Comparison of ENCODE assay signal across 7 cellular contexts in genomic region chr6:90008908-90009501, GRCh38.
DNase-seq lines count a peak whose midpoint lies in the region; ATAC-seq and TF ChIP-seq lines count a peak whose summit lies in the region.

No MANE protein-coding gene starts in this region.

- no peak overlapping the region for H3K4me3 ChIP-seq in ascending aorta

- no peaks in the 10 kb centered on the region for H3K27me3 ChIP-seq in ascending aorta

- intact Hi-C loops in ascending aorta (cut with DNase I), result no loop called here

- no peak for TF ChIP-seq CTCF in ascending aorta (IDR thresholded peaks at IDR 0.05)

- DNase-seq in ascending aorta (ENCODE audit: low spot score in 2 of 2) (no peak), non-pigmented ciliary epithelial cell (ENCODE audit: low read depth) (peak; percentile 56), activated gamma-delta T cell (lab: John Stamatoyannopoulos, UW) (no peak)
- DNase-seq in central memory CD4-positive, alpha-beta T cell, result no peak

- H3K36me3 ChIP-seq in ascending aorta, result no peaks in the 10 kb centered on the region

- no peaks in the 10 kb centered on the region for H3K9me3 ChIP-seq in ascending aorta

- peaks cover 4 to 9% of the 10 kb centered on the region in 2 donors for H3K4me1 ChIP-seq in ascending aorta

- peak overlapping the region; percentile 22 to 70 for H3K27ac ChIP-seq in ascending aorta

- ATAC-seq in GM19452 (IDR thresholded peaks at IDR 0.05; ENCODE audit: unreplicated experiment), result peak; percentile 55
- peak; percentile 35 for ATAC-seq in HG03442 (IDR thresholded peaks at IDR 0.05; ENCODE audit: unreplicated experiment)
- no peak for ATAC-seq in GM21723 (IDR thresholded peaks at IDR 0.05; ENCODE audit: unreplicated experiment)
